ENCODE assay signal across 11 cellular contexts in the genomic region with DNA sequence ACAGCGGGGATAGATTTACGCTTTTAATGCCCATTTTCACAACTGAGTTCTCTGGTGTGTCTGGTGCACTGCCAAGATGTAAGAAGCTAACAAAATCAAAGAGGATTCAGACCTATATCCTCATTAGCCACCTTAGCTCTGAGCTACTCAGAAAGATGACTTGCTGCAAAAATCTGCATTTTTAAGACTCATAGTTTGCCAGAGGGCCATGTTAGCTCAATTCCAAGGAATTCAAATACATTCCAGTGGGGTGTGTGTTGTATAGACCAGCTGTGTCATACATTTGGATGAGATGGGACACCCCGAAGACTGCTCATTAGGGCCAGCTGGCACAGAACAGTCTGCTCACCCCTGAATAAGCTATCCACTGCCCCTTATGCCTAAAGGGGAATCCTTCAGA. TPM values are rescaled to one million over a fixed set of nuclear protein-coding genes. Genes with fewer than 3 reads are reported as not detected.
A peak's percentile ranks its signal among the peaks of the same experiment; 100 is the strongest.
DNase-seq lines count a peak whose midpoint lies in the region; ATAC-seq and TF ChIP-seq lines count a peak whose summit lies in the region.
"Had no signal": no experiment of that assay in that cellular context is flagged by ENCODE, and none has a peak within 500 bp of the region (broad histone marks: within the 10 kb centered on the region; RNA-seq: fewer than 3 reads in every experiment).

No MANE protein-coding gene starts in this region.

- H3K36me3 ChIP-seq in RWPE2 (ENCODE audit: low read depth) (peaks cover 31% of the 10 kb centered on the region), smooth muscle cell (ENCODE audit: low read depth) (no peaks in the 10 kb centered on the region)

- H3K27me3 ChIP-seq in RWPE2 (ENCODE audit: insufficient read depth, poor library complexity, severe bottlenecking) (no peaks in the 10 kb centered on the region), smooth muscle cell (ENCODE audit: low read depth) (no peaks in the 10 kb centered on the region)

- no peaks in the 10 kb centered on the region for H4K20me1 ChIP-seq in smooth muscle cell (ENCODE audit: low read depth)

- H3K79me2 ChIP-seq in smooth muscle cell (ENCODE audit: low read depth) = no peaks in the 10 kb centered on the region

- peak overlapping the region; percentile 61 for H3K4me2 ChIP-seq in smooth muscle cell

- H2AFZ ChIP-seq in smooth muscle cell (ENCODE audit: low read depth) = no peak overlapping the region

- peak overlapping the region; percentile 60 for H3K9ac ChIP-seq in smooth muscle cell (ENCODE audit: low read depth)

- ATAC-seq in RWPE2 (ENCODE audit: low read depth) (peak; percentile 31; the same call in 1 of the 3 replicates), GM21381 (IDR thresholded peaks at IDR 0.05; ENCODE audit: unreplicated experiment) (no peak)

- no peak for TF ChIP-seq CTCF in RWPE2 (IDR thresholded peaks at IDR 0.05; ENCODE audit: poor library complexity, severe bottlenecking)
- no peak for TF ChIP-seq CTCF in epithelial cell of esophagus (IDR thresholded peaks at IDR 0.05; ENCODE audit: insufficient read depth, low read depth, low read length, missing control alignments)
- no peak for TF ChIP-seq CTCF in smooth muscle cell (IDR thresholded peaks at IDR 0.05; ENCODE audit: borderline replicate concordance, insufficient read depth, poor library complexity, severe bottlenecking)

- H3K9me3 ChIP-seq in RWPE2 (ENCODE audit: severe bottlenecking) (no peaks in the 10 kb centered on the region), smooth muscle cell (replicated peaks; ENCODE audit: low read depth) (no peaks in the 10 kb centered on the region)
- H3K9me3 ChIP-seq: mucosa of descending colon had no signal

- DNase-seq in EL = peak; percentile 91
- DNase-seq in RWPE2 (ENCODE audit: low spot score) = no peak
- DNase-seq in epithelial cell of esophagus (ENCODE audit: low read depth) = peak; percentile 59
- DNase-seq in smooth muscle cell (lab: John Stamatoyannopoulos, UW; ENCODE audit: unreplicated experiment) = no peak
- DNase-seq in NK-92 treated with Interleukin-12 subunit alpha and Interleukin-12 subunit beta, amount 100 ng/mL, for 24 hours (lab: John Stamatoyannopoulos, UW) = no peak
- DNase-seq in NCI-H2029 (lab: John Stamatoyannopoulos, UW) = no peak
- no peak for DNase-seq in kidney glomerular epithelial cell (lab: John Stamatoyannopoulos, UW)
- DNase-seq: erythroblast, mucosa of descending colon, NCI-H2171 had no signal

- H3K4me1 ChIP-seq in RWPE2 (ENCODE audit: insufficient read depth, poor library complexity, severe bottlenecking) = no peaks in the 10 kb centered on the region
- peaks cover 16% of the 10 kb centered on the region for H3K4me1 ChIP-seq in smooth muscle cell (ENCODE audit: low read depth)

- H3F3A ChIP-seq in smooth muscle cell (ENCODE audit: low read depth) = peaks cover 28% of the 10 kb centered on the region

- H3K4me3 ChIP-seq in RWPE2 (ENCODE audit: severe bottlenecking) (no peak overlapping the region), epithelial cell of esophagus (ENCODE audit: low read length) (no peak overlapping the region), smooth muscle cell (no peak overlapping the region)
- H3K4me3 ChIP-seq: mucosa of descending colon had no signal

- H3K27ac ChIP-seq in RWPE2 (ENCODE audit: poor library complexity, severe bottlenecking) (no peak overlapping the region), smooth muscle cell (ENCODE audit: low read depth) (peak overlapping the region; percentile 94)

- WGBS in smooth muscle cell (ENCODE audit: low lambda C conversion rate) = 31% methylated on average over 3 of the region's 3 CpGs

RNA-seq across cellular contexts. Expression of a gene that starts 8.9 kb away (rescaled TPM):
- 1.1 and 3.7 TPM in 2 replicates for total RNA-seq in smooth muscle cell
- polyA plus RNA-seq in smooth muscle cell = 0.75 and 2.0 TPM in 2 replicates

RNA-seq across cellular contexts. Expression of a gene that starts 36.0 kb away (rescaled TPM):
- 0.54 and 0.90 TPM in 2 replicates for total RNA-seq in smooth muscle cell
- polyA plus RNA-seq in smooth muscle cell = 2.0 and 2.4 TPM in 2 replicates

RNA-seq across cellular contexts. Expression of a gene that starts 51.5 kb away (rescaled TPM):
- total RNA-seq in smooth muscle cell = 36.8 and 44.5 TPM in 2 replicates
- 19.4 and 26.1 TPM in 2 replicates for polyA plus RNA-seq in smooth muscle cell

RNA-seq across cellular contexts. Expression of a gene that starts 51.6 kb away (rescaled TPM):
- 122 and 147 TPM in 2 replicates for total RNA-seq in smooth muscle cell
- polyA plus RNA-seq in smooth muscle cell = 74.1 and 80.3 TPM in 2 replicates

Comparison
In these comparisons a context has a peak if more than half of its experiments do, and no peak if none do; other contexts are left out.
1. DNase-seq: peak in EL (single experiment) and epithelial cell of esophagus (single experiment); none in RWPE2 (single experiment), smooth muscle cell (single experiment), NK-92 treated with Interleukin-12 subunit alpha and Interleukin-12 subunit beta, amount 100 ng/mL, for 24 hours (single experiment), NCI-H2029 (single experiment) and kidney glomerular epithelial cell (single experiment).